8 cellular contexts compared by ENCODE assay signal in genomic region chr7:44123190-44124003, GRCh38. TPM values are rescaled to one million over a fixed set of nuclear protein-coding genes. Genes with fewer than 3 reads are reported as not detected.
DNase-seq lines count a peak whose midpoint lies in the region; ATAC-seq, FAIRE-seq and TF ChIP-seq lines count a peak whose summit lies in the region.

Gene POLD2, minus strand, starts transcription at chr7:44123548. Its CDS starts 1,495 bp downstream, at chr7:44122053.

- peaks cover 0 to 22% of the 10 kb centered on the region in 2 donors for H3K36me3 ChIP-seq in psoas muscle (ENCODE audit: insufficient read depth in 1 of 2, low read depth in 1 of 2)

- TF ChIP-seq CTCF in psoas muscle (IDR thresholded peaks at IDR 0.05) = no peak

- DNase-seq in NCI-H1694 (lab: John Stamatoyannopoulos, UW) (peak; percentile 95), T-helper 2 cell (peak; percentile 93 to 98 (median 97)), left ventricle myocardium superior (peak; percentile 99), psoas muscle (peak; percentile 99), urothelium cell line (ENCODE audit: low spot score) (peak; percentile 100)

- H3K4me3 ChIP-seq in psoas muscle = peak within 1 kb of the TSS; percentile 89

- H3K27ac ChIP-seq in angular gyrus (ENCODE audit: low read depth, low read length) (peak within 1 kb of the TSS; percentile 50), psoas muscle (peak within 1 kb of the TSS; percentile 93)

- intact Hi-C loops in left ventricle myocardium superior (cut with micrococcal nuclease) (no loop called here), psoas muscle (cut with DNase I) (loop anchor here (5.0 kb wide), 2 partner anchors 36 to 41 kb away; partner anchors contain the start of gene POLM (in 1 of the 2))

- H3K4me1 ChIP-seq in psoas muscle = peaks cover 25% of the 10 kb centered on the region

- no peaks in the 10 kb centered on the region for H3K27me3 ChIP-seq in psoas muscle (ENCODE audit: insufficient read depth in 3 of 3, low read length in 2 of 3)

- H3K9me3 ChIP-seq in psoas muscle = no peaks in the 10 kb centered on the region

- peak; percentile 93 for FAIRE-seq in urothelium cell line (lab: Jason Lieb, UNC)

- ATAC-seq in HG02884 (IDR thresholded peaks at IDR 0.05; ENCODE audit: unreplicated experiment) (peak; percentile 97), left ventricle myocardium superior (peak; percentile 99), psoas muscle (peak; percentile 96 to 98 (median 96))

- WGBS in psoas muscle, 3 donors = 0 to 1% (median 1%) methylated on average over 47 to 86 of the region's 86 CpGs

- TF ChIP-seq POLR2A in GM15510 (IDR thresholded peaks at IDR 0.05; ENCODE audit: borderline replicate concordance, extremely low read depth, insufficient read length) = peak; percentile 54

RNA-seq across cellular contexts. Expression of gene POLD2, which starts in this region (rescaled TPM):
- total RNA-seq in left ventricle myocardium superior (92.9 TPM), psoas muscle (100 to 1,000 TPM in 3 of 4 donors, 10 to 100 TPM in 1; 79.2 to 127 (median 119) TPM)
- 10 to 100 TPM; 57.3 to 87.1 (median 81.3) TPM for polyA plus RNA-seq in psoas muscle

Comparison
In these comparisons a context has a peak if more than half of its experiments do, and no peak if none do; other contexts are left out.
1. Peak in every context shown above with its lines: DNase-seq, ATAC-seq, H3K4me3 ChIP-seq and H3K27ac ChIP-seq.